1 cellular context compared by ENCODE assay signal in genomic region chr17:82884923-82885322, GRCh38.
TF ChIP-seq lines count a peak whose summit lies in the region.

No MANE protein-coding gene starts in this region.

TF ChIP-seq in IMR-90, 13 proteins besides CTCF, POLR2A, EP300 and RAD21 (continued from another document):
- no peak for TF ChIP-seq RCOR1 (IDR thresholded peaks at IDR 0.05; ENCODE audit: insufficient replicate concordance, low read length)
- no peak for TF ChIP-seq NFE2L2 (IDR thresholded peaks at IDR 0.05; ENCODE audit: low read depth, low read length)
- TF ChIP-seq USF2 (IDR thresholded peaks at IDR 0.05; ENCODE audit: low read depth, low read length) = no peak
- TF ChIP-seq MAZ (IDR thresholded peaks at IDR 0.05; ENCODE audit: borderline replicate concordance, low read depth, low read length) = no peak
- TF ChIP-seq RFX5 (IDR thresholded peaks at IDR 0.05; ENCODE audit: low read depth, low read length) = no peak
- TF ChIP-seq CEBPB (IDR thresholded peaks at IDR 0.05; ENCODE audit: low read depth, low read length) = no peak
- no peak for TF ChIP-seq ELK1 (IDR thresholded peaks at IDR 0.05; ENCODE audit: borderline replicate concordance, low read depth, low read length)
- TF ChIP-seq MAFK (IDR thresholded peaks at IDR 0.05; ENCODE audit: low read depth, low read length) = no peak
- TF ChIP-seq FOS (IDR thresholded peaks at IDR 0.05; ENCODE audit: low read depth, low read length) = no peak
